25 cellular contexts compared by ENCODE assay signal in the genomic region with DNA sequence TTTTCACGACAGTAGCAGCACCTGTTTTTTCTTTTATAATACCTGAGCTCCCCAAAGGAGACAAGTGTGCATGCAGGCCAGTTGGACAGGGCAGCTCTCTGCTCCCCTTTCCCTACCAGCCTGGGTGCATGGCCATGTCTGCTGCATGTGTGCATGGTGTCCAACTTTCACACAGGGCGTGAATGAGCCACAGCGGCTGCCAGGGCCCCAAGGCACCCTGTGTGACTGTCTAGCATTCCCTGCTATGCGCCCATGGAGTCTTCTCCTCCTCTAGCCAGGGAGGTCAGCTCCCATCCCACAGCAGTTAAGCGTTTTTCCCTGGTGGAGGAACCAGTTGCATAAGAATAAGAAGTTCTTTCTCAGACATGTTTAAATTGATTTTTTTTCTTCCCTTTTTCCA. TPM values are rescaled to one million over a fixed set of nuclear protein-coding genes. Genes with fewer than 3 reads are reported as not detected.
DNase-seq lines count a peak whose midpoint lies in the region; ATAC-seq, FAIRE-seq and TF ChIP-seq lines count a peak whose summit lies in the region.
"Had no signal": no experiment of that assay in that cellular context is flagged by ENCODE, and none has a peak within 500 bp of the region (broad histone marks: within the 10 kb centered on the region; RNA-seq: fewer than 3 reads in every experiment).

No MANE protein-coding gene starts in this region.

- peaks cover 19% of the 10 kb centered on the region for H3K9me3 Mint-ChIP-seq in nephron progenitor cell

- no peak overlapping the region for H3K9ac ChIP-seq in kidney (ENCODE audit: low read length in 2 of 2)
- H3K9ac ChIP-seq: BLaER1 had no signal

- H3K36me3 ChIP-seq in HAP-1 (replicated peaks) (no peaks in the 10 kb centered on the region), kidney (ENCODE audit: control insufficient read depth in 1 of 2, insufficient read depth in 2 of 2, low read length in 2 of 2) (no peaks in the 10 kb centered on the region)
- H3K36me3 ChIP-seq: BLaER1 had no signal

- ATAC-seq in GM19023 (IDR thresholded peaks at IDR 0.05; ENCODE audit: unreplicated experiment) (no peak), HG02759 (IDR thresholded peaks at IDR 0.05; ENCODE audit: unreplicated experiment) (no peak)
- ATAC-seq: GM23338, K562 had no signal

- DNase-seq in HAP-1 (ENCODE audit: low spot score in 2 of 2), result peak; percentile 36 to 45
- no peak for DNase-seq in nephron progenitor cell
- no peak for DNase-seq in kidney
- DNase-seq in NCI-H2029 (lab: John Stamatoyannopoulos, UW), result no peak
- DNase-seq: 8988T; CD4-positive, CD25-positive, alpha-beta regulatory T cell; CD8-positive, alpha-beta memory T cell; COR-L47; DMS 273 treated with DMSO at 0.1 percent for 48 hours; DMS53; GDM1; IMR-90 had no signal

- intact Hi-C loops in kidney (cut with DNase I), result no loop called here

- peak overlapping the region; percentile 76 for H3K27ac Mint-ChIP-seq in nephron progenitor cell
- H3K27ac Mint-ChIP-seq: CD4-positive, CD25-positive, alpha-beta regulatory T cell; CD8-positive, alpha-beta memory T cell; GM23338 had no signal

- TF ChIP-seq CTCF in 22Rv1 (IDR thresholded peaks at IDR 0.05), result no peak
- no peak for TF ChIP-seq CTCF in VCaP (conservative IDR thresholded peaks at IDR 0.05)
- TF ChIP-seq CTCF in nephron progenitor cell (IDR thresholded peaks at IDR 0.05), result no peak
- TF ChIP-seq CTCF in kidney (IDR thresholded peaks at IDR 0.05; ENCODE audit: borderline replicate concordance, extremely low read depth, insufficient read depth), result no peak

- no peak for FAIRE-seq in kidney (lab: Jason Lieb, UNC)
- FAIRE-seq: GM12892, GM18507, H54, K562 had no signal

- H3K4me3 Mint-ChIP-seq in nephron progenitor cell, result no peak overlapping the region
- H3K4me3 Mint-ChIP-seq: CD4-positive, CD25-positive, alpha-beta regulatory T cell; CD8-positive, alpha-beta memory T cell; GM23338 had no signal

- peaks cover 3% of the 10 kb centered on the region for H3K27me3 Mint-ChIP-seq in nephron progenitor cell (ENCODE audit: low read depth, poor library complexity)

- H3K9me3 ChIP-seq in HAP-1 (no peaks in the 10 kb centered on the region), kidney (ENCODE audit: control insufficient read depth in 1 of 2, low read length in 2 of 2) (peaks cover 0 to 14% of the 10 kb centered on the region in 2 donors)
- H3K9me3 ChIP-seq: BLaER1 had no signal

- H3K4me3 ChIP-seq in HAP-1, result no peak overlapping the region
- H3K4me3 ChIP-seq in kidney (ENCODE audit: low read length in 2 of 2), result no peak overlapping the region
- H3K4me3 ChIP-seq: BLaER1, GM23338, K562 had no signal

- in situ Hi-C loops in HAP-1 (cut with MboI; ENCODE audit: low sequenced_read_pairs), result no loop called here

- H3K4me1 ChIP-seq in HAP-1 (peaks cover 11% of the 10 kb centered on the region), kidney (ENCODE audit: control insufficient read depth in 1 of 2, insufficient read depth in 1 of 2, low read depth in 1 of 2, low read length in 2 of 2) (no peaks in the 10 kb centered on the region)
- H3K4me1 ChIP-seq: BLaER1 had no signal

- no peaks in the 10 kb centered on the region; the same call in 1 of the 2 replicates for H3K27me3 ChIP-seq in HAP-1 (ENCODE audit: low read depth)
- H3K27me3 ChIP-seq: BLaER1 had no signal

- no peaks in the 10 kb centered on the region for H3K36me3 Mint-ChIP-seq in nephron progenitor cell (ENCODE audit: low read depth)
- H3K36me3 Mint-ChIP-seq: CD4-positive, CD25-positive, alpha-beta regulatory T cell had no signal

- H3K27ac ChIP-seq in 22Rv1 (peak overlapping the region; percentile 33; the same call in 1 of the 2 replicates), VCaP (peak overlapping the region; percentile 48), kidney (ENCODE audit: low read depth in 2 of 2, low read length in 2 of 2) (no peak overlapping the region)
- H3K27ac ChIP-seq: BLaER1 had no signal

- peaks cover 18% of the 10 kb centered on the region for H3K4me1 Mint-ChIP-seq in nephron progenitor cell
- H3K4me1 Mint-ChIP-seq: CD4-positive, CD25-positive, alpha-beta regulatory T cell; CD8-positive, alpha-beta memory T cell; GM23338 had no signal

RNA-seq across cellular contexts. Expression of a gene that starts 20.7 kb away (rescaled TPM):
- total RNA-seq in kidney, result not detected
- not detected for polyA plus RNA-seq in kidney (ENCODE audit: insufficient read depth, low read depth, low replicate concordance)
- total RNA-seq: A673; CD4-positive, CD25-positive, alpha-beta regulatory T cell; CD8-positive, alpha-beta memory T cell; GM23338; HT-29; IMR-90; K562 had no signal
- polyA plus RNA-seq: AG04450; CD4-positive, CD25-positive, alpha-beta regulatory T cell; CD8-positive, alpha-beta memory T cell; GM23338; IMR-90; K562 had no signal

RNA-seq across cellular contexts. Expression of a gene that starts 22.8 kb away (rescaled TPM):
- not detected for total RNA-seq in kidney
- not detected for polyA plus RNA-seq in kidney (ENCODE audit: insufficient read depth, low read depth, low replicate concordance)
- total RNA-seq: A673; CD4-positive, CD25-positive, alpha-beta regulatory T cell; CD8-positive, alpha-beta memory T cell; GM23338; HT-29; IMR-90; K562 had no signal
- polyA plus RNA-seq: AG04450; CD4-positive, CD25-positive, alpha-beta regulatory T cell; CD8-positive, alpha-beta memory T cell; GM23338; IMR-90; K562 had no signal

RNA-seq across cellular contexts. Expression of a gene that starts 37.5 kb away (rescaled TPM):
- not detected for total RNA-seq in kidney
- polyA plus RNA-seq in kidney (ENCODE audit: insufficient read depth, low read depth, low replicate concordance), result not detected
- total RNA-seq: A673; CD4-positive, CD25-positive, alpha-beta regulatory T cell; CD8-positive, alpha-beta memory T cell; GM23338; HT-29; IMR-90; K562 had no signal
- polyA plus RNA-seq: AG04450; CD4-positive, CD25-positive, alpha-beta regulatory T cell; CD8-positive, alpha-beta memory T cell; IMR-90; K562 had no signal

RNA-seq across cellular contexts. Expression of a gene that starts 56.7 kb away (rescaled TPM):
- total RNA-seq in kidney, result not detected
- not detected for polyA plus RNA-seq in kidney (ENCODE audit: insufficient read depth, low read depth, low replicate concordance)
- total RNA-seq: A673; CD4-positive, CD25-positive, alpha-beta regulatory T cell; CD8-positive, alpha-beta memory T cell; GM23338; HT-29; IMR-90; K562 had no signal
- polyA plus RNA-seq: AG04450; CD4-positive, CD25-positive, alpha-beta regulatory T cell; CD8-positive, alpha-beta memory T cell; GM23338; IMR-90; K562 had no signal

Comparison
In these comparisons a context has a peak if more than half of its experiments do, and no peak if none do; other contexts are left out.
1. H3K27ac ChIP-seq: peak in 22Rv1 (single experiment) and VCaP (single experiment); none in kidney (0 of 2).
2. DNase-seq: peak in HAP-1 (2 of 2); none in nephron progenitor cell (single experiment), kidney (single experiment) and NCI-H2029 (single experiment).